8 cellular contexts compared by ENCODE assay signal in the genomic region with DNA sequence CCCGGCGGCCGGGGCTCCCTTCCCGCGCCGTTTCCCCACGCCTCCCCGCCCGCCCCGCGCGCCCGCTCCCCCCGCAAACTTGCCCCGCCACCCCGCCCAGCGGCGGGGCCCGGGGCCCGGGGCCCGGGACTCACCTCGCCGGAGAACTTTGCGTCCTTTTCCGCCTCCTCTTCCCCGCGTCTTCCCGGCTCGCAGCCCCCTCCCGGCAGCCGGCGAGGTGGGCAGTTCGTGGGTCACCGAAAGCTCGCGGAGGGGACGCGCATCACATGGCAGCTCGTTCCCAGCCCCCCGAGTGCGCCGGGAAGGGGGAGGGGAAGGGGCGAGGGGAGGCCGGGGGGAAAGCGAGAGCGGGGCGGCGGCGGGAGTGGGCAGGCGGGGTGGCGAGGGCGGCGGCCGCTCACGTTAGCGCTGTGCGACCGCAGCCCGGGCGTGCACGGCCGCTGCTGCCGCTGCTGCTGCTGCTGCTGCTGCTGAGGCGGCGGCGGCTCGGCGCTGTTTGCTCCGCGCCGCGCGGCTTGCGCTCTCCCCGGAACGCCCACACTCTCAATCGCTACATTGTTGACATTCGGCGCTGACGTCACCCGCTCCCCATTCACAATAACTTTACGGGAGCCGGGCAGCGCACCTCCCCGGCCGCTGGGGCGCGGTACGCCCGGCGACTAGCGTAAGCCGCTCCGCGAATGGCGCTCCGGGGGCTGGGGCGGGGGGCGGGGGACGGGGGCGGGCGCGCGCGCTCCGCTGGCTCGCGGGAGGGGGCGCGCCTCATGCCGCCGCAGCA. TPM values are rescaled to one million over a fixed set of nuclear protein-coding genes. Genes with fewer than 3 reads are reported as not detected.
DNase-seq lines count a peak whose midpoint lies in the region; ATAC-seq, FAIRE-seq and TF ChIP-seq lines count a peak whose summit lies in the region.

A gene (minus strand): TSS at position 498 of the 778 bp plus-strand sequence. CDS start 287,999 bp downstream, outside the sequence.

- TF ChIP-seq CTCF in A549 (IDR thresholded peaks at IDR 0.05) = no peak
- peak; percentile 32 for TF ChIP-seq CTCF in liver (IDR thresholded peaks at IDR 0.05; ENCODE audit: low read depth, low read length, missing input control)

- H3K36me3 ChIP-seq in liver (ENCODE audit: control insufficient read depth in 4 of 4, insufficient read depth in 3 of 4, low read depth in 1 of 4, low read length in 3 of 4) = no peaks in the 10 kb centered on the region

- peak within 1 kb of the TSS; percentile 40 to 76; a peak in 4 of 6 replicates for H3K27ac ChIP-seq in A549
- peak within 1 kb of the TSS; percentile 52 to 77 for H3K27ac ChIP-seq in liver (ENCODE audit: low read depth in 1 of 2, low read length in 2 of 2)

- H3K4me3 ChIP-seq in A549 (peak within 1 kb of the TSS; percentile 69), liver (ENCODE audit: low read depth in 1 of 3, low read length in 3 of 3) (peak within 1 kb of the TSS; percentile 83 to 93 (median 88))

- H3K9ac ChIP-seq in liver (ENCODE audit: low read depth in 1 of 2, low read length in 2 of 2) = peak within 1 kb of the TSS; percentile 75 to 90

- POLR2A ChIA-PET in A549 (lab: Yijun Ruan, JAX) = interaction anchor here (0.9 kb wide), 1 partner anchor 78 kb away, joined by 3 read pairs; no protein-coding TSS in a partner anchor

- peak; percentile 52 to 67 for DNase-seq in A549 (ENCODE audit: low read depth in 1 of 2, low spot score in 1 of 2)
- peak; percentile 79 for DNase-seq in NCI-H460 (ENCODE audit: extremely low read depth, low read depth)
- DNase-seq in activated CD4-positive, alpha-beta T cell treated with anti-CD3 and anti-CD28 coated beads, Interleukin-2, amount 50 U/mL, for 24 hours (ENCODE audit: low read depth in 1 of 2, low spot score in 1 of 2) = peak; percentile 76 to 93
- peak; percentile 77 for DNase-seq in dermis blood vessel endothelial cell
- peak; percentile 92 for DNase-seq in stimulated activated CD4-positive, alpha-beta T cell treated with anti-CD3 and anti-CD28 coated beads, Interleukin-2, amount 100 ng/mL, for 48 hours

- CTCF ChIA-PET in A549 (lab: Yijun Ruan, JAX) = interaction anchor here (1.0 to 1.5 kb wide), 3 partner anchors 10 to 97 kb away, joined by 3 to 4 read pairs (median 3); no protein-coding TSS in a partner anchor

- TF ChIP-seq EP300 in A549 (IDR thresholded peaks at IDR 0.05) = no peak

- ATAC-seq in A549 (peak; percentile 76 to 82), GM18907 (IDR thresholded peaks at IDR 0.05; ENCODE audit: unreplicated experiment) (peak; percentile 79), HG03280 (IDR thresholded peaks at IDR 0.05; ENCODE audit: unreplicated experiment) (peak; percentile 79)

- peak within 1 kb of the TSS; percentile 99 for H3K4me2 ChIP-seq in A549

- H3K4me1 ChIP-seq in A549 (peaks cover 6% of the 10 kb centered on the region; the same call in 1 of the 3 replicates), liver (ENCODE audit: control insufficient read depth in 4 of 4, insufficient read depth in 4 of 4, low read length in 3 of 4) (peaks cover 3 to 40% (median 30%) of the 10 kb centered on the region in 4 donors)

- TF ChIP-seq RAD21 in A549 (conservative IDR thresholded peaks at IDR 0.05 in 1 of 2, IDR thresholded peaks at IDR 0.05 in 1 of 2) (no peak), liver (IDR thresholded peaks at IDR 0.05) (peak in 1 of 2 donors; percentile 53)

- H3K9me3 ChIP-seq in A549 = no peaks in the 10 kb centered on the region
- H3K9me3 ChIP-seq in liver (ENCODE audit: control insufficient read depth in 4 of 4, low read length in 3 of 4) = no peaks in the 10 kb centered on the region

- no peaks in the 10 kb centered on the region for H3K27me3 ChIP-seq in liver (ENCODE audit: control insufficient read depth in 4 of 4, insufficient read depth in 4 of 4, low read length in 3 of 4)

- no peak for TF ChIP-seq POLR2A in A549 (IDR thresholded peaks at IDR 0.05; ENCODE audit: low read length)

- no peak for FAIRE-seq in A549 (lab: Jason Lieb, UNC)

- 1% methylated on average over 14 of the region's 112 CpGs for WGBS in A549 (ENCODE audit: missing lambda C conversion rate)
- under 1% methylated on average over 112 of the region's 112 CpGs for WGBS in liver

TF ChIP-seq in A549, 52 proteins besides CTCF, POLR2A, EP300 and RAD21 (continues in another document):
- TF ChIP-seq SREBF2 (IDR thresholded peaks at IDR 0.05) (no peak), RFX5 (IDR thresholded peaks at IDR 0.05) (no peak), BHLHE40 (IDR thresholded peaks at IDR 0.05; ENCODE audit: low read depth, low read length) (no peak), ZC3H11A (IDR thresholded peaks at IDR 0.05) (no peak), JUNB (IDR thresholded peaks at IDR 0.05) (no peak), NR3C1 (IDR thresholded peaks at IDR 0.05) (no peak), FOSL2 (IDR thresholded peaks at IDR 0.05) (no peak), FOSL2 (CRISPR knock-in tag; IDR thresholded peaks at IDR 0.05) (no peak)
- TF ChIP-seq, protein P1, sequence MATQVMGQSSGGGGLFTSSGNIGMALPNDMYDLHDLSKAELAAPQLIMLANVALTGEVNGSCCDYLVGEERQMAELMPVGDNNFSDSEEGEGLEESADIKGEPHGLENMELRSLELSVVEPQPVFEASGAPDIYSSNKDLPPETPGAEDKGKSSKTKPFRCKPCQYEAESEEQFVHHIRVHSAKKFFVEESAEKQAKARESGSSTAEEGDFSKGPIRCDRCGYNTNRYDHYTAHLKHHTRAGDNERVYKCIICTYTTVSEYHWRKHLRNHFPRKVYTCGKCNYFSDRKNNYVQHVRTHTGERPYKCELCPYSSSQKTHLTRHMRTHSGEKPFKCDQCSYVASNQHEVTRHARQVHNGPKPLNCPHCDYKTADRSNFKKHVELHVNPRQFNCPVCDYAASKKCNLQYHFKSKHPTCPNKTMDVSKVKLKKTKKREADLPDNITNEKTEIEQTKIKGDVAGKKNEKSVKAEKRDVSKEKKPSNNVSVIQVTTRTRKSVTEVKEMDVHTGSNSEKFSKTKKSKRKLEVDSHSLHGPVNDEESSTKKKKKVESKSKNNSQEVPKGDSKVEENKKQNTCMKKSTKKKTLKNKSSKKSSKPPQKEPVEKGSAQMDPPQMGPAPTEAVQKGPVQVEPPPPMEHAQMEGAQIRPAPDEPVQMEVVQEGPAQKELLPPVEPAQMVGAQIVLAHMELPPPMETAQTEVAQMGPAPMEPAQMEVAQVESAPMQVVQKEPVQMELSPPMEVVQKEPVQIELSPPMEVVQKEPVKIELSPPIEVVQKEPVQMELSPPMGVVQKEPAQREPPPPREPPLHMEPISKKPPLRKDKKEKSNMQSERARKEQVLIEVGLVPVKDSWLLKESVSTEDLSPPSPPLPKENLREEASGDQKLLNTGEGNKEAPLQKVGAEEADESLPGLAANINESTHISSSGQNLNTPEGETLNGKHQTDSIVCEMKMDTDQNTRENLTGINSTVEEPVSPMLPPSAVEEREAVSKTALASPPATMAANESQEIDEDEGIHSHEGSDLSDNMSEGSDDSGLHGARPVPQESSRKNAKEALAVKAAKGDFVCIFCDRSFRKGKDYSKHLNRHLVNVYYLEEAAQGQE (IDR thresholded peaks at IDR 0.05) = no peak

TF ChIP-seq in liver, 16 proteins besides CTCF, POLR2A, EP300 and RAD21 (continues in another document):
- no peak for TF ChIP-seq GABPA (IDR thresholded peaks at IDR 0.05 in 1 of 2, conservative IDR thresholded peaks at IDR 0.05 in 1 of 2)
- TF ChIP-seq, protein P1 (IDR thresholded peaks at IDR 0.05) = no peak
- TF ChIP-seq EGR1 (IDR thresholded peaks at IDR 0.05; ENCODE audit: low read depth in 2 of 2) = peak; percentile 78 to 80
- no peak for TF ChIP-seq SP1 (IDR thresholded peaks at IDR 0.05)
- TF ChIP-seq, protein P2, sequence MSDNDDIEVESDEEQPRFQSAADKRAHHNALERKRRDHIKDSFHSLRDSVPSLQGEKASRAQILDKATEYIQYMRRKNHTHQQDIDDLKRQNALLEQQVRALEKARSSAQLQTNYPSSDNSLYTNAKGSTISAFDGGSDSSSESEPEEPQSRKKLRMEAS (IDR thresholded peaks at IDR 0.05) = no peak
- TF ChIP-seq FOXA2 (IDR thresholded peaks at IDR 0.05) = peak; percentile 48

RNA-seq across cellular contexts. Expression of the gene that starts here (rescaled TPM):
- polyA plus RNA-seq in A549 (2011; rRNA removed) (0.33 and 0.36 TPM in 2 replicates), A549 (2017; fragmentation: RNase III; extraction: RNeasy Plus Mini Kit Qiagen cat#74134 plus additional on column Dnase treatment) (0.01 to 0.13 TPM (median 0.10 TPM) in 3 replicates), liver (1 to 10 TPM; 1.9 to 2.0 TPM)
- 0.03 and 0.18 TPM in 2 replicates for polyA plus RNA-seq in A549 (2012; cell fraction: cytosol; rRNA removed)
- 0.10 and 0.11 TPM in 2 replicates for polyA plus RNA-seq in A549 (2012; cell fraction: nucleus; rRNA removed)
- polyA minus RNA-seq in A549 (2011; rRNA and poly(A)+ RNA removed) = 0.04 and 0.24 TPM in 2 replicates
- total RNA-seq in NCI-H460 (2014; rRNA removed; shearing (Covaris generic)) = 0.14 and 0.15 TPM in 2 replicates
- polyA plus RNA-seq in NCI-H460 (2014; cell fraction: nucleus; rRNA removed) = 0.21 and 0.41 TPM in 2 replicates
- total RNA-seq in dermis blood vessel endothelial cell (1.2 and 1.3 TPM in 2 replicates), liver (1 to 10 TPM; 1.9 to 3.7 TPM)

Comparison
In these comparisons a context has a peak if more than half of its experiments do, and no peak if none do; other contexts are left out.
1. Peak in every context shown above with its lines: DNase-seq, ATAC-seq, H3K4me3 ChIP-seq and H3K27ac ChIP-seq.
2. Peak in DNase-seq, ATAC-seq, H3K4me3 ChIP-seq, H3K27ac ChIP-seq and H3K4me2 ChIP-seq in A549; RNA of the gene not detected or under 1 TPM.
3. Peak in DNase-seq in NCI-H460; RNA of the gene not detected or under 1 TPM.